In the genomic region with DNA sequence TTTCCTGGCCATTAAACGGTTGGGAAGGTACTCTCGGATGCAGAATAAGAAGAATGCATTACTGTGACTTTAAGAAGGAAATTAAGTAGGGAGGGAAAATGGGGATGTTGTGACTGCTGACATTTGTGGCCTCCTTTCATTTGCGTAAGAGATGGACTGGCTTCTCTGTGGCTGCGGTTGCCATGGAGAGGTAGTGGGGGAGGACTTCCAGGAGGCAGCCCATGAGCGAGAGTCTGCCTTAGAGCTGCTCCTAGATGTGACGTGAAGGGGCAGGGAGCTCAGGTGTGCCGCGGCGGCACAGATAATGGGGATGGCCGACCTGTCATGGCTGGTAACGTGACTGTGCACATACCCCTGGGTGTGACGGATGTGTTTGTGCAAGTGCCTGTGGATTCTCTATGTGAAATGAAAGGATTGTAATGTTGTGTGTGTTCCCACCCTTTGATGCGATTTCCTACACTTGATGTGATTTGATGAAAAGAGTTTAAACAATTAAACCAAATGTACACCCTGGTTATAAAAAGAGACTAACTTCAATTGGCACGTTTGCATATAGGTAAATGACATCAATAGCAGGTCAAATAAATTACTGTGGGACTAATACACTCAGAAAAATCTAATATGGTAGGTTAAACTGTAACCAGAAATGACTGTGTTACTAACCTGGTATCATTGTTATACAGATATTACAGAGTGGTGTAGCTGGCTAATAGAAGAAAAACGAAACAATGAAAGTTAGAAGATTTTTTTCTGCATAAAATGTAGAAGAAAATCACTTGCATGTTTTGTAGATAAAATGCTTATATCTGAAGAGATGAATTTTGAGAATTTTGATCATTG, we compare ENCODE assay signal across 8 cellular contexts. TPM values are rescaled to one million over a fixed set of nuclear protein-coding genes. Genes with fewer than 3 reads are reported as not detected.
DNase-seq lines count a peak whose midpoint lies in the region; ATAC-seq and TF ChIP-seq lines count a peak whose summit lies in the region.

No MANE protein-coding gene starts in this region.

- POLR2A ChIA-PET in OCI-LY7 (lab: Charles Lee) = interaction anchor here (0.6 to 1.0 kb wide), 2 partner anchors 11 to 19 kb away, joined by 3 read pairs; no protein-coding TSS in a partner anchor

- H3K4me3 ChIP-seq in OCI-LY7 (ENCODE audit: low read depth, low read length, poor library complexity, severe bottlenecking) = peak overlapping the region; percentile 61
- H3K4me3 ChIP-seq in heart right ventricle = peak overlapping the region in 1 of 10 donors; percentile 43
- H3K4me3 ChIP-seq in esophagus muscularis mucosa = peak overlapping the region in 1 of 4 donors; percentile 35

- no peak for TF ChIP-seq EP300 in esophagus muscularis mucosa (IDR thresholded peaks at IDR 0.05)

- WGBS in heart right ventricle, 2 donors = 75% methylated on average over 15 of the region's 15 CpGs
- 64% methylated on average over 15 of the region's 15 CpGs for WGBS in esophagus muscularis mucosa

- no peak for TF ChIP-seq POLR2A in esophagus muscularis mucosa (IDR thresholded peaks at IDR 0.05; ENCODE audit: low read depth)

- peaks cover 45% of the 10 kb centered on the region for H3K4me1 ChIP-seq in OCI-LY7 (ENCODE audit: insufficient read depth, low read length, poor library complexity, severe bottlenecking)
- H3K4me1 ChIP-seq in heart right ventricle = peaks cover under 1 to 48% (median 14%) of the 10 kb centered on the region in 9 donors
- peaks cover 13 to 45% (median 21%) of the 10 kb centered on the region in 4 donors for H3K4me1 ChIP-seq in esophagus muscularis mucosa

- H3K27ac ChIP-seq in OCI-LY7 (ENCODE audit: low read depth, low read length, poor library complexity, severe bottlenecking) (no peak overlapping the region), heart right ventricle (peak overlapping the region in 1 of 10 donors; percentile 69), esophagus muscularis mucosa (replicated peaks in 1 of 4) (no peak overlapping the region)

- no peak overlapping the region; the same call in 1 of the 2 replicates for H2AFZ ChIP-seq in OCI-LY7 (ENCODE audit: low read length)

- peaks cover 43% of the 10 kb centered on the region; the same call in 1 of the 2 replicates for H3K79me2 ChIP-seq in OCI-LY7 (ENCODE audit: insufficient read depth, low read depth, low read length)

- intact Hi-C loops in OCI-LY7 (cut with micrococcal nuclease; ENCODE audit: unreplicated experiment) = no loop called here
- intact Hi-C loops in heart right ventricle (cut with DNase I) = no loop called here
- intact Hi-C loops in posterior vena cava (cut with DNase I) = no loop called here
- intact Hi-C loops in esophagus muscularis mucosa (cut with DNase I) = no loop called here

- H3K36me3 ChIP-seq in OCI-LY7 (ENCODE audit: insufficient read depth, low read length) (peaks cover 7% of the 10 kb centered on the region), heart right ventricle (no peaks in the 10 kb centered on the region), esophagus muscularis mucosa (no peaks in the 10 kb centered on the region)

- no TSS peak for BruUV-seq in OCI-LY7 (replicated peaks; lab: Mats Ljungman, UMichigan)

- peak overlapping the region; percentile 70 for H3K4me2 ChIP-seq in OCI-LY7 (ENCODE audit: low read length)

- H4K20me1 ChIP-seq in OCI-LY7 (ENCODE audit: insufficient read depth, low read length) = peaks cover 3% of the 10 kb centered on the region; the same call in 1 of the 2 replicates

- DNase-seq in OCI-LY7 (ENCODE audit: low spot score) = peak; percentile 66
- DNase-seq in activated gamma-delta T cell treated with Interleukin-2 at 50 U/mL for 16 hours = peak; percentile 52
- peak; percentile 30 to 58 for DNase-seq in heart right ventricle
- DNase-seq in posterior vena cava (ENCODE audit: low spot score) = peak; percentile 90
- no peak for DNase-seq in 8988T
- no peak for DNase-seq in esophagus muscularis mucosa (ENCODE audit: extremely low spot score)

- H3K27me3 ChIP-seq in heart right ventricle (no peaks in the 10 kb centered on the region), esophagus muscularis mucosa (no peaks in the 10 kb centered on the region)

- CTCF ChIA-PET in OCI-LY7 (lab: Charles Lee; ENCODE audit: unreplicated experiment) = no interaction called here

- no peak for TF ChIP-seq CTCF in OCI-LY7 (conservative IDR thresholded peaks at IDR 0.05; ENCODE audit: low read length)
- no peak for TF ChIP-seq CTCF in heart right ventricle (IDR thresholded peaks at IDR 0.05)
- no peak for TF ChIP-seq CTCF in esophagus muscularis mucosa (IDR thresholded peaks at IDR 0.05)

- ATAC-seq in GM18870 (IDR thresholded peaks at IDR 0.05; ENCODE audit: unreplicated experiment) (peak; percentile 61), HG03097 (IDR thresholded peaks at IDR 0.05; ENCODE audit: low FRiP score, unreplicated experiment) (peak; percentile 59), heart right ventricle (peak; percentile 50 to 86 (median 66))

- H3K9me2 ChIP-seq in OCI-LY7 (ENCODE audit: insufficient read depth, low read length) = no peaks in the 10 kb centered on the region

- no peaks in the 10 kb centered on the region for H3K9me3 ChIP-seq in OCI-LY7 (ENCODE audit: low read length)
- no peaks in the 10 kb centered on the region for H3K9me3 ChIP-seq in heart right ventricle
- no peaks in the 10 kb centered on the region for H3K9me3 ChIP-seq in esophagus muscularis mucosa

RNA-seq across cellular contexts. Expression of a gene that starts 48.9 kb away (rescaled TPM):
- 18.3 and 22.6 TPM in 2 replicates for total RNA-seq in OCI-LY7 (2014; rRNA removed; shearing (Covaris generic))
- 22.1 and 29.5 TPM in 2 replicates for total RNA-seq in OCI-LY7 (2022)
- total RNA-seq in heart right ventricle = 10 to 100 TPM; 10.3 to 20.9 (median 14.1) TPM
- polyA plus RNA-seq in heart right ventricle = 1 to 10 TPM; 3.4 to 3.5 TPM
- total RNA-seq in posterior vena cava = 10 to 100 TPM; 29.0 to 35.2 TPM
- total RNA-seq in esophagus muscularis mucosa = 10 to 100 TPM; 16.2 to 28.3 (median 25.1) TPM

Comparison
In these comparisons a context has a peak if more than half of its experiments do, and no peak if none do; other contexts are left out.
1. DNase-seq: peak in OCI-LY7 (single experiment), activated gamma-delta T cell treated with Interleukin-2 at 50 U/mL for 16 hours (single experiment), heart right ventricle (2 of 2) and posterior vena cava (single experiment); none in 8988T (single experiment) and esophagus muscularis mucosa (single experiment).
2. Peak in every context shown above with its lines, with median percentiles within 50 percentile points of each other: ATAC-seq.